15 cellular contexts compared by ENCODE assay signal in the genomic region with DNA sequence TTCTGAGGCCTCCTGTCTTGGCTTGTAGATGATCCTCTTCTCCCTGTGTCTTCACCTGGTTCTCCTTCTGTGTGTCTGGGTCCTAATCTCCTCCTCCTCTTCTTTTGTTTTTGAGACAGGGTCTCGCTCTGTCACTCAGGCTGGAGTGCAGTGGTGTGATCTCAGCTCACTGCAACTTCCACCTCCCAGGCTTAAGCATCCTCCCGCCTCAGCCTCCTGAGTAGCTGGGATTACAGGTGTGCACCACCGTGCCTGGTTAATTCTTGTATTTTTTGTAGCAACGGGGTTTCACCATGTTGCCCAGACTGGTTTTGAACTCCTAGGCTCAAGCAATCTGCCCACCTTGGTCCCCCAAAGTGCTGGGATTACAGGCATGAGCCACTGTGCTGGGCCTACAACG. TPM values are rescaled to one million over a fixed set of nuclear protein-coding genes. Genes with fewer than 3 reads are reported as not detected.
"Had no signal": no experiment of that assay in that cellular context is flagged by ENCODE, and none has a peak within 500 bp of the region (broad histone marks: within the 10 kb centered on the region; RNA-seq: fewer than 3 reads in every experiment).

No MANE protein-coding gene starts in this region.

RNA-seq across cellular contexts. Expression of gene CLEC17A, which starts 29.4 kb away (rescaled TPM):
- total RNA-seq: hepatocyte, left ventricle myocardium inferior, mesenteric fat pad, myocyte, neural crest cell, osteocyte, progenitor cell of endocrine pancreas, pulmonary artery endothelial cell, renal cortical epithelial cell, right atrium auricular region, right lobe of liver, smooth muscle cell, temporal lobe had no signal
- polyA plus RNA-seq: heart right ventricle; hepatocyte; naive thymus-derived CD8-positive, alpha-beta T cell; smooth muscle cell had no signal
